17 cellular contexts compared by ENCODE assay signal in the genomic region with DNA sequence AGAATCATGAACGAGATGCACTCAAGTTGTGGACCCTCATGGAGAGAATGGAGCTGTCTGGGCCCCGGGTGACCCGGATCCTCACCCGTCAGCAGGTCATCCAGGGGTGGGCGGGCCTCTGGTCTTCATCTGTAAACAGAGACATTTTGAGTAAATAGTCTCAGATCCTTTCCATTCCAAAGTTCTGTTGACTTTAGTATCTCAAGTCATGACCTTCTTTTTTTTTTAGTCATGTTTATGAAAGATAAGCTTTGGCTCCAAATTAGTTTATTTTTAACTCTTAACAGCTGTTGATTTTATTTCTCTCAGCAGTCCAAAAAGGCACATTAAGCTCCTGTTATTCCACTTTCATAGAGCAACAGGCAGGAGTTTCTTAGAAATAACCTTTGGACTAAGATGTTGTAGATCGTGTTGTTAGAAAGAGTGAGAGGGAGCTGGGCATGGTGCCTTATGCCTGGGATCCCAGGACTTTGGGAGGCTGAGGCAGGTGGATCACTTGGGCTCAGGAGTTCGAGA. TPM values are rescaled to one million over a fixed set of nuclear protein-coding genes. Genes with fewer than 3 reads are reported as not detected.
DNase-seq lines count a peak whose midpoint lies in the region; ATAC-seq and TF ChIP-seq lines count a peak whose summit lies in the region.
"Had no signal": no experiment of that assay in that cellular context is flagged by ENCODE, and none has a peak within 500 bp of the region (broad histone marks: within the 10 kb centered on the region; RNA-seq: fewer than 3 reads in every experiment).

No MANE protein-coding gene starts in this region.

- 29% methylated on average over 7 of the region's 7 CpGs for WGBS in liver

- TF ChIP-seq RAD21 in liver (IDR thresholded peaks at IDR 0.05) = peak; percentile 11 to 20

- TF ChIP-seq CTCF in VCaP (conservative IDR thresholded peaks at IDR 0.05) (no peak), liver (IDR thresholded peaks at IDR 0.05; ENCODE audit: low read depth, low read length, missing input control) (no peak), GM13976 (IDR thresholded peaks at IDR 0.05; ENCODE audit: borderline replicate concordance, control extremely low read depth, extremely low read depth, insufficient read depth, missing control alignments) (no peak)

- in situ Hi-C loops in GM13976 (cut with MboI; ENCODE audit: low sequenced_read_pairs, unreplicated experiment) = no loop called here

- no peaks in the 10 kb centered on the region for H3K9me3 Mint-ChIP-seq in activated T-cell treated with anti-CD3 and anti-CD28 coated beads, Interleukin-2, amount 50 U/mL, for 72 hours
- H3K9me3 Mint-ChIP-seq: CD4-positive, CD25-positive, alpha-beta regulatory T cell; GM23338; HFFc6 had no signal

- peak overlapping the region; percentile 57 for H3K27ac ChIP-seq in VCaP
- H3K27ac ChIP-seq in liver (ENCODE audit: low read depth in 1 of 2, low read length in 2 of 2) = no peak overlapping the region

- H3K9ac ChIP-seq in liver (ENCODE audit: low read depth in 1 of 2, low read length in 2 of 2) = no peak overlapping the region

- H3K36me3 Mint-ChIP-seq in activated T-cell treated with anti-CD3 and anti-CD28 coated beads, Interleukin-2, amount 50 U/mL, for 72 hours (ENCODE audit: insufficient read depth in 2 of 2) = peaks cover 12 to 17% of the 10 kb centered on the region in 2 donors

- no peak for ATAC-seq in activated T-cell treated with anti-CD3 and anti-CD28 coated beads, Interleukin-2, amount 50 U/mL, for 72 hours (replicated peaks in 1 of 2)
- no peak for ATAC-seq in HG02852 (IDR thresholded peaks at IDR 0.05; ENCODE audit: unreplicated experiment)
- no peak for ATAC-seq in GM18517 (IDR thresholded peaks at IDR 0.05; ENCODE audit: unreplicated experiment)

- no peaks in the 10 kb centered on the region for H3K9me3 ChIP-seq in liver (ENCODE audit: control insufficient read depth in 4 of 4, low read length in 3 of 4)

- peaks cover 43% of the 10 kb centered on the region for H3K4me1 Mint-ChIP-seq in activated T-cell treated with anti-CD3 and anti-CD28 coated beads, Interleukin-2, amount 50 U/mL, for 72 hours (ENCODE audit: low read depth)
- H3K4me1 Mint-ChIP-seq: GM23338 had no signal

- H3K4me3 Mint-ChIP-seq in activated T-cell treated with anti-CD3 and anti-CD28 coated beads, Interleukin-2, amount 50 U/mL, for 72 hours = no peak overlapping the region
- H3K4me3 Mint-ChIP-seq: CD4-positive, CD25-positive, alpha-beta regulatory T cell; GM23338; HFFc6 had no signal

- no peak overlapping the region for H3K4me3 ChIP-seq in liver (ENCODE audit: low read depth in 1 of 3, low read length in 3 of 3)
- H3K4me3 ChIP-seq: GM23338 had no signal

- H3K27ac Mint-ChIP-seq in activated T-cell treated with anti-CD3 and anti-CD28 coated beads, Interleukin-2, amount 50 U/mL, for 72 hours = peak overlapping the region; percentile 54
- H3K27ac Mint-ChIP-seq: GM23338, HFFc6 had no signal

- no peak for DNase-seq in activated T-cell treated with anti-CD3 and anti-CD28 coated beads, Interleukin-2, amount 50 U/mL, for 72 hours
- no peak for DNase-seq in activated T-cell treated with anti-CD3 and anti-CD28 coated beads, Interleukin-2, amount 50 U/mL, for 48 hours
- DNase-seq in GM13976 (ENCODE audit: low spot score) = no peak
- no peak for DNase-seq in NAMALWA (ENCODE audit: low spot score)
- DNase-seq: Calu3; CD4-positive, CD25-positive, alpha-beta regulatory T cell; HFFc6; NCI-H1417 treated with DMSO at 0.1 percent for 48 hours; NCI-H2081; NCI-H524 treated with DMSO at 0.1 percent for 48 hours; RPMI8226 had no signal

- H3K27me3 Mint-ChIP-seq in activated T-cell treated with anti-CD3 and anti-CD28 coated beads, Interleukin-2, amount 50 U/mL, for 72 hours (ENCODE audit: low read depth) = no peaks in the 10 kb centered on the region
- H3K27me3 Mint-ChIP-seq: CD4-positive, CD25-positive, alpha-beta regulatory T cell had no signal

- peaks cover 15 to 52% (median 44%) of the 10 kb centered on the region in 4 donors for H3K4me1 ChIP-seq in liver (ENCODE audit: control insufficient read depth in 4 of 4, insufficient read depth in 4 of 4, low read length in 3 of 4)

- H3K27me3 ChIP-seq in liver (ENCODE audit: control insufficient read depth in 4 of 4, insufficient read depth in 4 of 4, low read length in 3 of 4) = no peaks in the 10 kb centered on the region

- H3K36me3 ChIP-seq in liver (ENCODE audit: control insufficient read depth in 4 of 4, insufficient read depth in 3 of 4, low read depth in 1 of 4, low read length in 3 of 4) = peaks cover 2 to 10% (median 5%) of the 10 kb centered on the region in 4 donors

TF ChIP-seq in liver, 16 proteins besides CTCF, POLR2A, EP300 and RAD21:
- TF ChIP-seq, protein P1, sequence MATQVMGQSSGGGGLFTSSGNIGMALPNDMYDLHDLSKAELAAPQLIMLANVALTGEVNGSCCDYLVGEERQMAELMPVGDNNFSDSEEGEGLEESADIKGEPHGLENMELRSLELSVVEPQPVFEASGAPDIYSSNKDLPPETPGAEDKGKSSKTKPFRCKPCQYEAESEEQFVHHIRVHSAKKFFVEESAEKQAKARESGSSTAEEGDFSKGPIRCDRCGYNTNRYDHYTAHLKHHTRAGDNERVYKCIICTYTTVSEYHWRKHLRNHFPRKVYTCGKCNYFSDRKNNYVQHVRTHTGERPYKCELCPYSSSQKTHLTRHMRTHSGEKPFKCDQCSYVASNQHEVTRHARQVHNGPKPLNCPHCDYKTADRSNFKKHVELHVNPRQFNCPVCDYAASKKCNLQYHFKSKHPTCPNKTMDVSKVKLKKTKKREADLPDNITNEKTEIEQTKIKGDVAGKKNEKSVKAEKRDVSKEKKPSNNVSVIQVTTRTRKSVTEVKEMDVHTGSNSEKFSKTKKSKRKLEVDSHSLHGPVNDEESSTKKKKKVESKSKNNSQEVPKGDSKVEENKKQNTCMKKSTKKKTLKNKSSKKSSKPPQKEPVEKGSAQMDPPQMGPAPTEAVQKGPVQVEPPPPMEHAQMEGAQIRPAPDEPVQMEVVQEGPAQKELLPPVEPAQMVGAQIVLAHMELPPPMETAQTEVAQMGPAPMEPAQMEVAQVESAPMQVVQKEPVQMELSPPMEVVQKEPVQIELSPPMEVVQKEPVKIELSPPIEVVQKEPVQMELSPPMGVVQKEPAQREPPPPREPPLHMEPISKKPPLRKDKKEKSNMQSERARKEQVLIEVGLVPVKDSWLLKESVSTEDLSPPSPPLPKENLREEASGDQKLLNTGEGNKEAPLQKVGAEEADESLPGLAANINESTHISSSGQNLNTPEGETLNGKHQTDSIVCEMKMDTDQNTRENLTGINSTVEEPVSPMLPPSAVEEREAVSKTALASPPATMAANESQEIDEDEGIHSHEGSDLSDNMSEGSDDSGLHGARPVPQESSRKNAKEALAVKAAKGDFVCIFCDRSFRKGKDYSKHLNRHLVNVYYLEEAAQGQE (IDR thresholded peaks at IDR 0.05) = peak; percentile 16
- peak; percentile 81 for TF ChIP-seq NR2F2 (IDR thresholded peaks at IDR 0.05)
- no peak for TF ChIP-seq TAF1 (conservative IDR thresholded peaks at IDR 0.05)
- peak; percentile 37 for TF ChIP-seq ZBTB33 (IDR thresholded peaks at IDR 0.05)
- TF ChIP-seq EGR1 (IDR thresholded peaks at IDR 0.05; ENCODE audit: low read depth in 2 of 2) = peak in 1 of 2 donors; percentile 56
- peak; percentile 53 for TF ChIP-seq YY1 (IDR thresholded peaks at IDR 0.05)
- TF ChIP-seq FOXA1 (IDR thresholded peaks at IDR 0.05) = peak; percentile 73
- TF ChIP-seq HNF4A (conservative IDR thresholded peaks at IDR 0.05) = peak; percentile 86 to 93
- TF ChIP-seq ATF3 (IDR thresholded peaks at IDR 0.05) = no peak
- TF ChIP-seq SP1 (IDR thresholded peaks at IDR 0.05) = peak; percentile 80
- TF ChIP-seq RXRA (IDR thresholded peaks at IDR 0.05) = peak; percentile 90 to 94
- TF ChIP-seq, protein P2, sequence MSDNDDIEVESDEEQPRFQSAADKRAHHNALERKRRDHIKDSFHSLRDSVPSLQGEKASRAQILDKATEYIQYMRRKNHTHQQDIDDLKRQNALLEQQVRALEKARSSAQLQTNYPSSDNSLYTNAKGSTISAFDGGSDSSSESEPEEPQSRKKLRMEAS (IDR thresholded peaks at IDR 0.05) = peak; percentile 70
- peak; percentile 32 to 50 for TF ChIP-seq JUND (IDR thresholded peaks at IDR 0.05)
- TF ChIP-seq HNF4G (IDR thresholded peaks at IDR 0.05) = peak; percentile 80
- no peak for TF ChIP-seq GABPA (IDR thresholded peaks at IDR 0.05 in 1 of 2, conservative IDR thresholded peaks at IDR 0.05 in 1 of 2)
- peak; percentile 96 for TF ChIP-seq FOXA2 (IDR thresholded peaks at IDR 0.05)

RNA-seq across cellular contexts. Expression of gene AMN, which starts 48.9 kb away (rescaled TPM):
- total RNA-seq in activated T-cell treated with anti-CD3 and anti-CD28 coated beads, Interleukin-2, amount 50 U/mL, for 72 hours = 1 to 10 TPM; 3.2 to 3.9 TPM
- total RNA-seq in liver = 10 to 100 TPM in 1 of 2 donors, 1 to 10 TPM in 1; 2.1 to 51.2 TPM
- polyA plus RNA-seq in liver = 10 to 100 TPM in 1 of 2 donors, 1 to 10 TPM in 1; 5.1 to 12.1 TPM
- total RNA-seq: HFFc6, LHCN-M2 had no signal
